Comparison of ENCODE assay signal across 8 cellular contexts in genomic region chr19:13794752-13795589, GRCh38. TPM values are rescaled to one million over a fixed set of nuclear protein-coding genes. Genes with fewer than 3 reads are reported as not detected.
DNase-seq lines count a peak whose midpoint lies in the region; ATAC-seq and TF ChIP-seq lines count a peak whose summit lies in the region.

Gene ZSWIM4 (plus strand): TSS chr19:13795443. CDS start chr19:13795649, 206 bp downstream.

- H3K4me3 ChIP-seq in GM12864 (ENCODE audit: low read depth, low read length) (peak within 1 kb of the TSS; percentile 76), ovary (peak within 1 kb of the TSS; percentile 86), thyroid gland (replicated peaks in 1 of 3) (peak within 1 kb of the TSS; percentile 33 to 62 (median 50))

- H3K27me3 ChIP-seq in ovary (no peaks in the 10 kb centered on the region), thyroid gland (no peaks in the 10 kb centered on the region)

- H3K27ac ChIP-seq in ovary (peak within 1 kb of the TSS; percentile 67 to 74), thyroid gland (peak within 1 kb of the TSS; percentile 86 to 97 (median 87))

- H3K27me3 Mint-ChIP-seq in activated naive CD8-positive, alpha-beta T cell treated with anti-CD3 and anti-CD28 coated beads, Interleukin-2, amount 10 ng/mL, durations not matched to agents 7 days and 5 days: no peaks in the 10 kb centered on the region

- no peak for TF ChIP-seq EP300 in ovary (IDR thresholded peaks at IDR 0.05)

- peak within 1 kb of the TSS; percentile 96 for H3K27ac Mint-ChIP-seq in activated naive CD8-positive, alpha-beta T cell treated with anti-CD3 and anti-CD28 coated beads, Interleukin-2, amount 10 ng/mL, durations not matched to agents 7 days and 5 days

- 0 to 1% (median 0%) methylated on average over 46 to 71 of the region's 71 CpGs for WGBS in ovary, 3 donors
- WGBS in thyroid gland, 2 donors: 5% methylated on average over 8 to 17 of the region's 71 CpGs

- H3K36me3 ChIP-seq in ovary (no peaks in the 10 kb centered on the region), thyroid gland (no peaks in the 10 kb centered on the region)

- no peaks in the 10 kb centered on the region for H3K9me3 Mint-ChIP-seq in activated naive CD8-positive, alpha-beta T cell treated with anti-CD3 and anti-CD28 coated beads, Interleukin-2, amount 10 ng/mL, durations not matched to agents 7 days and 5 days

- peak within 1 kb of the TSS; percentile 99 for H3K4me3 Mint-ChIP-seq in activated naive CD8-positive, alpha-beta T cell treated with anti-CD3 and anti-CD28 coated beads, Interleukin-2, amount 10 ng/mL, durations not matched to agents 7 days and 5 days

- no peak for TF ChIP-seq CTCF in GM12864 (IDR thresholded peaks at IDR 0.05; ENCODE audit: low read depth, low read length, missing control alignments)
- TF ChIP-seq CTCF in ovary (IDR thresholded peaks at IDR 0.05): no peak
- no peak for TF ChIP-seq CTCF in thyroid gland (IDR thresholded peaks at IDR 0.05)

- DNase-seq in GM12864 (ENCODE audit: low read depth) (peak; percentile 95), NCI-H1105 treated with DMSO at 0.1 percent for 48 hours (lab: John Stamatoyannopoulos, UW) (peak; percentile 99), SKM-1 treated with dmso at 0.1 percent for 144 hours (lab: John Stamatoyannopoulos, UW; ENCODE audit: unreplicated experiment) (peak; percentile 98), Right ventricle myocardium inferior (ENCODE audit: missing footprints) (peak; percentile 100), ovary (peak; percentile 97 to 99 (median 99)), thyroid gland (peak; percentile 100)
- peak; percentile 92 for DNase-seq in activated naive CD8-positive, alpha-beta T cell treated with anti-CD3 and anti-CD28 coated beads, Interleukin-2, amount 10 ng/mL, durations not matched to agents 7 days and 5 days

- intact Hi-C loops in Right ventricle myocardium inferior (cut with DNase I): loop anchor here (5.0 kb wide), 1 partner anchor 42 kb away; no protein-coding TSS in a partner anchor
- intact Hi-C loops in ovary (cut with DNase I): loop anchor here (5.0 to 10.0 kb wide), 4 partner anchors 37 to 67 kb away; no protein-coding TSS in a partner anchor
- intact Hi-C loops in thyroid gland (cut with DNase I): loop anchor here (5.0 kb wide), 1 partner anchor 47 kb away; no protein-coding TSS in a partner anchor

- H3K9me3 ChIP-seq in ovary (no peaks in the 10 kb centered on the region), thyroid gland (no peaks in the 10 kb centered on the region)

- POLR2A ChIA-PET in activated naive CD8-positive, alpha-beta T cell treated with anti-CD3 and anti-CD28 coated beads, Interleukin-2, amount 10 ng/mL, durations not matched to agents 7 days and 5 days (lab: Charles Lee): interaction anchor here (0.6 to 6.3 kb wide), 17 partner anchors 9 to 211 kb away, joined by 3 to 86 read pairs (median 4); partner anchors contain the start of genes C19orf53, MRI1 and RFX1

- H3K4me1 ChIP-seq in ovary (ENCODE audit: insufficient read depth) (peaks cover 2% of the 10 kb centered on the region), thyroid gland (peaks cover 21 to 25% of the 10 kb centered on the region in 2 donors)

- peaks cover 30% of the 10 kb centered on the region for H3K4me1 Mint-ChIP-seq in activated naive CD8-positive, alpha-beta T cell treated with anti-CD3 and anti-CD28 coated beads, Interleukin-2, amount 10 ng/mL, durations not matched to agents 7 days and 5 days

- H3K36me3 Mint-ChIP-seq in activated naive CD8-positive, alpha-beta T cell treated with anti-CD3 and anti-CD28 coated beads, Interleukin-2, amount 10 ng/mL, durations not matched to agents 7 days and 5 days: peaks cover 1% of the 10 kb centered on the region

- TF ChIP-seq POLR2A in ovary (IDR thresholded peaks at IDR 0.05) (peak; percentile 55), thyroid gland (IDR thresholded peaks at IDR 0.05) (peak; percentile 61 to 74)

- ATAC-seq in HG02678 (IDR thresholded peaks at IDR 0.05; ENCODE audit: unreplicated experiment): peak; percentile 93
- peak; percentile 99 for ATAC-seq in activated naive CD8-positive, alpha-beta T cell treated with anti-CD3 and anti-CD28 coated beads, Interleukin-2, amount 10 ng/mL, durations not matched to agents 7 days and 5 days (ENCODE audit: low read depth)
- ATAC-seq in Right ventricle myocardium inferior: peak; percentile 97

RNA-seq across cellular contexts. Expression of gene ZSWIM4, which starts in this region (rescaled TPM):
- 1 to 10 TPM; 9.6 to 9.9 TPM for total RNA-seq in activated naive CD8-positive, alpha-beta T cell treated with anti-CD3 and anti-CD28 coated beads, Interleukin-2, amount 10 ng/mL, durations not matched to agents 7 days and 5 days
- total RNA-seq in Right ventricle myocardium inferior (2.1 TPM), ovary (1 to 10 TPM; 2.6 to 7.9 (median 4.6) TPM), thyroid gland (10 to 100 TPM in 1 of 4 donors, 1 to 10 TPM in 3; 6.9 to 15.6 (median 8.9) TPM)
- polyA plus RNA-seq in ovary: 1 to 10 TPM; 1.2 to 3.8 TPM

Comparison
In these comparisons a context has a peak if more than half of its experiments do, and no peak if none do; other contexts are left out.
1. Peak in every context shown above with its lines: DNase-seq, ATAC-seq, H3K4me3 ChIP-seq and H3K27ac ChIP-seq.